In the genomic region with DNA sequence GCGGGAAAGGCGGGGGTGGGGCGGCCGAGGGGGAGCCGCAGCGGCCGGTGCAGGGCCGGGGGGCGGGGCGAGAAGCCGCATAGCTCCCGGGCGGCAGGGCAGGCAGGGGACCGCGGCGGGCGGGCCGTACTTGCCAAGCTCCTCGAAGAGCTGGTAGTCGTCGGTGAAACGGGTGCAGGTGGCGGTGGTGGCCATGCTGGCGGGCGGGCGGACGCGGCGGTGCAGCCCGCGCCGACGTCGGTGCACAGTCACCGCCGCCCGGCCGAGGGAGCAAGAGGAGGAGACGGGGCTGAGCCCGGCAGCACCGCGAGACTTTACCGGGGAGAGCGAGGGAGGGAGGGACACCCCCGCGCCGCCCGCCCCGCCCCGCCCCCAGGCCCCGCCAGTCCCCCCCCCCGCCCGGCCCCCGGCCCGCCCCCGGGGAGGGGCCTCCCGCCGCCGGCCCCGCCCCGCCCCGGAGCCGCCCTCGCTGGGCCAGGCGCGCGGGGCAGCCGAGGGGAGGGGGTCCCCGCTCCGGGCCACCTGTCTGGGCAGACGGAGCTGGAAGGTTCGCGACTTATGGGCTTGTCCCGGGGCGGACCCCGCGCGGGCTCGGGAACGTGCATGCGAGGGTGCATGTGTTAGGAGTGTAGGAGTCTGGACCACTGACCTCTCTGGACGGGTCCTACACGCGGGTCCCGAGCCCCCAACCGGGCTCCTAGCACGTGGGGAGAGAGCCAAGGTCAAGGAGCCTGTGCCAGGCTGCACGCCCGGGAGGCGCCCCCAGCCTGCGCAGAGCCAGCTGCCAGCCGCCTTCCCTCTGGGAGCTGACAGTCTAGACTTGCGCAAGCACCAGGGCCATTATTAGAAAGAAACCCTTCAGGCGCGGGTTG, we compare ENCODE assay signal across 8 cellular contexts. TPM values are rescaled to one million over a fixed set of nuclear protein-coding genes. Genes with fewer than 3 reads are reported as not detected.
A peak's percentile ranks its signal among the peaks of the same experiment; 100 is the strongest.
DNase-seq lines count a peak whose midpoint lies in the region; ATAC-seq and TF ChIP-seq lines count a peak whose summit lies in the region.

A gene (minus strand): TSS at position 289 of the 872 bp plus-strand sequence. CDS start 94 bp downstream, at position 195.

- H3K9me3 ChIP-seq in IMR-90 (ENCODE audit: control insufficient read depth, insufficient read depth, low read length), result no peaks in the 10 kb centered on the region
- no peaks in the 10 kb centered on the region for H3K9me3 ChIP-seq in fibroblast of lung (ENCODE audit: control insufficient read depth, insufficient read depth, low read depth, low read length)

- peaks cover 6% of the 10 kb centered on the region for H3K9me1 ChIP-seq in IMR-90 (ENCODE audit: insufficient read depth, low read length)

- peak within 1 kb of the TSS; percentile 43 for H2AK9ac ChIP-seq in IMR-90 (replicated peaks; ENCODE audit: low read depth, low read length, poor library complexity)

- H3K9ac ChIP-seq in IMR-90 (ENCODE audit: low read depth, low read length) (peak within 1 kb of the TSS; percentile 87), fibroblast of lung (ENCODE audit: insufficient read depth, low read length) (no peak within 1 kb of the TSS)

- H2BK20ac ChIP-seq in IMR-90 (ENCODE audit: low read depth, low read length), result no peak within 1 kb of the TSS

- H3K9me3 Mint-ChIP-seq in natural killer cell, result no peaks in the 10 kb centered on the region

- H3K4me1 ChIP-seq in IMR-90 (ENCODE audit: control insufficient read depth, insufficient read depth, low read length) (peaks cover 11% of the 10 kb centered on the region), fibroblast of lung (ENCODE audit: control insufficient read depth, extremely low read depth, insufficient read depth, low read length) (peaks cover 3% of the 10 kb centered on the region)

- peak within 1 kb of the TSS; percentile 82; the same call in 1 of the 2 replicates for H3K23ac ChIP-seq in IMR-90 (ENCODE audit: low read depth, low read length)

- peak within 1 kb of the TSS; percentile 100 for H3K4me3 ChIP-seq in IMR-90 (ENCODE audit: insufficient read depth, low read depth, low read length)
- H3K4me3 ChIP-seq in fibroblast of lung (replicated peaks in 1 of 4; ENCODE audit: control extremely low read depth in 1 of 4, insufficient read depth in 1 of 4, low read depth in 3 of 4, low read length in 4 of 4), result peak within 1 kb of the TSS; percentile 44 to 65 (median 50)

- H3K4me1 Mint-ChIP-seq in natural killer cell, result peaks cover 48 to 59% of the 10 kb centered on the region in 2 donors

- peak within 1 kb of the TSS; percentile 83 for H3K27ac ChIP-seq in IMR-90 (ENCODE audit: insufficient read depth, low read length)
- peak within 1 kb of the TSS; percentile 72 for H3K27ac ChIP-seq in RWPE1
- no peak within 1 kb of the TSS for H3K27ac ChIP-seq in fibroblast of lung (ENCODE audit: insufficient read depth, low read length)

- POLR2A ChIA-PET in IMR-90 (lab: Charles Lee; ENCODE audit: unreplicated experiment) (no interaction called here), RWPE1 (lab: Yijun Ruan, JAX; ENCODE audit: low non-redundant PET) (interaction anchor here (0.6 to 0.9 kb wide), 3 partner anchors 14 to 101 kb away, joined by 3 to 4 read pairs (median 4); no protein-coding TSS in a partner anchor)

- H3K4me3 Mint-ChIP-seq in natural killer cell, result peak within 1 kb of the TSS; percentile 91

- DNase-seq in D341Med (ENCODE audit: low spot score) (peak; percentile 88), IMR-90 (peak; percentile 79), RWPE1 (ENCODE audit: low spot score) (peak; percentile 95), fibroblast of lung (ENCODE audit: low read depth in 2 of 2) (peak; percentile 77 to 81), natural killer cell (peak; percentile 71)
- peak; percentile 57 to 73 for DNase-seq in activated T-helper 1 cell treated with anti-CD3 and anti-CD28 coated beads, Interleukin-2, amount 50 U/mL, for 16 hours (ENCODE audit: low read depth in 1 of 2, low spot score in 1 of 2)
- DNase-seq in stimulated activated naive CD4-positive, alpha-beta T cell treated with Interleukin-2 at 50 U/mL for 16 hours (lab: John Stamatoyannopoulos, UW), result peak; percentile 81

- H4K91ac ChIP-seq in IMR-90 (ENCODE audit: insufficient read depth, low read depth, low read length), result no peak within 1 kb of the TSS; the same call in 1 of the 2 replicates

- no peak within 1 kb of the TSS; the same call in 1 of the 2 replicates for H3K18ac ChIP-seq in IMR-90 (ENCODE audit: low read depth, low read length)

- H4K20me1 ChIP-seq in IMR-90 (ENCODE audit: insufficient read depth, low read length) (peaks cover 24% of the 10 kb centered on the region), fibroblast of lung (ENCODE audit: control insufficient read depth, extremely low read depth, insufficient read depth, low read length) (peaks cover 2% of the 10 kb centered on the region)

- peak; percentile 79 for ATAC-seq in GM21423 (IDR thresholded peaks at IDR 0.05; ENCODE audit: unreplicated experiment)
- peak; percentile 95 for ATAC-seq in IMR-90 (ENCODE audit: low read depth)
- peak; percentile 78 to 93 (median 85) for ATAC-seq in natural killer cell

- intact Hi-C loops in IMR-90 (cut with micrococcal nuclease), result no loop called here
- intact Hi-C loops in natural killer cell (cut with micrococcal nuclease), result loop anchor here (1.0 to 10.0 kb wide), 2 partner anchors 25 to 380 kb away; a partner anchor contains a TSS

- dilution Hi-C loops in IMR-90 (cut with HindIII; ENCODE audit: low sequenced_read_pairs, unreplicated experiment), result no loop called here

- in situ Hi-C loops in IMR-90 (cut with MboI; ENCODE audit: low sequenced_read_pairs), result no loop called here

- H2AK5ac ChIP-seq in IMR-90 (ENCODE audit: low read depth, low read length), result no peak within 1 kb of the TSS; the same call in 1 of the 2 replicates

- H3K36me3 Mint-ChIP-seq in natural killer cell, result no peaks in the 10 kb centered on the region

- TF ChIP-seq POLR2A in IMR-90 (IDR thresholded peaks at IDR 0.05; ENCODE audit: low read depth, low read length), result peak; percentile 31; the same call in 1 of the 2 replicates

- TF ChIP-seq RAD21 in IMR-90 (IDR thresholded peaks at IDR 0.05; ENCODE audit: low read length), result no peak

- H3K36me3 ChIP-seq in IMR-90 (ENCODE audit: control insufficient read depth, insufficient read depth, low read length), result peaks cover 14% of the 10 kb centered on the region; the same call in 1 of the 2 replicates
- H3K36me3 ChIP-seq in fibroblast of lung (ENCODE audit: control insufficient read depth, insufficient read depth, low read length), result peaks cover 3% of the 10 kb centered on the region

- H4K8ac ChIP-seq in IMR-90 (ENCODE audit: low read depth in 2 of 2, low read length in 2 of 2), result peak within 1 kb of the TSS in 1 of 2 experiments; percentile 47; a peak in 1 of 4 replicates

- H2BK5ac ChIP-seq in IMR-90 (ENCODE audit: low read depth, low read length, poor library complexity, severe bottlenecking), result peak within 1 kb of the TSS; percentile 53

- H3K14ac ChIP-seq in IMR-90 (replicated peaks; ENCODE audit: low read depth, low read length), result peak within 1 kb of the TSS; percentile 45; the same call in 1 of the 2 replicates

- H3K56ac ChIP-seq in IMR-90 (ENCODE audit: extremely low read depth, insufficient read depth, low read length), result no peak within 1 kb of the TSS

- H3K79me1 ChIP-seq in IMR-90 (ENCODE audit: low read depth in 1 of 2, low read length in 2 of 2), result peaks cover 29 to 39% of the 10 kb centered on the region in 2 experiments

- 0 out of 2 replicates have a peak within 1 kb of the TSS, but pooled peaks have one; percentile 23 for H3K4ac ChIP-seq in IMR-90 (ENCODE audit: low read depth, low read length)

- CTCF ChIA-PET in IMR-90 (lab: Yijun Ruan, JAX) (interaction anchor here (0.6 kb wide), 1 partner anchor 42 kb away, joined by 3 read pairs; no protein-coding TSS in a partner anchor), RWPE1 (lab: Yijun Ruan, JAX) (interaction anchor here (0.6 to 0.8 kb wide), 3 partner anchors 12 to 66 kb away, joined by 3 to 4 read pairs (median 3); no protein-coding TSS in a partner anchor)

- H3K27me3 Mint-ChIP-seq in natural killer cell (ENCODE audit: low read depth in 2 of 2), result peaks cover 0 to 5% of the 10 kb centered on the region in 2 donors

- H3K4me2 ChIP-seq in IMR-90 (ENCODE audit: low read depth, low read length), result peak within 1 kb of the TSS; percentile 96
- H3K4me2 ChIP-seq in fibroblast of lung (ENCODE audit: extremely low read depth, insufficient read depth, low read length), result peak within 1 kb of the TSS; percentile 91

- H3K27ac Mint-ChIP-seq in natural killer cell, result peak within 1 kb of the TSS; percentile 80 to 84

- peak within 1 kb of the TSS; percentile 99 for H2AFZ ChIP-seq in IMR-90 (replicated peaks; ENCODE audit: low read length, poor library complexity)
- peak within 1 kb of the TSS; percentile 61 for H2AFZ ChIP-seq in fibroblast of lung (ENCODE audit: low read length)

- H3K27me3 ChIP-seq in IMR-90 (ENCODE audit: control insufficient read depth, insufficient read depth, low read length), result no peaks in the 10 kb centered on the region
- H3K27me3 ChIP-seq in fibroblast of lung (ENCODE audit: control insufficient read depth, insufficient read depth, low read length), result no peaks in the 10 kb centered on the region

- H4K5ac ChIP-seq in IMR-90 (ENCODE audit: low read depth, low read length), result no peak within 1 kb of the TSS; the same call in 1 of the 2 replicates

- peaks cover 10% of the 10 kb centered on the region for H3K79me2 ChIP-seq in fibroblast of lung (ENCODE audit: control insufficient read depth, insufficient read depth, low read length)

- TF ChIP-seq CTCF in IMR-90 (conservative IDR thresholded peaks at IDR 0.05; ENCODE audit: low read depth, low read length) (no peak), RWPE1 (conservative IDR thresholded peaks at IDR 0.05; ENCODE audit: low read depth) (no peak), fibroblast of lung (conservative IDR thresholded peaks at IDR 0.05 in 1 of 2, IDR thresholded peaks at IDR 0.05 in 1 of 2; ENCODE audit: low read depth in 1 of 2, low read length in 2 of 2) (no peak), natural killer cell (IDR thresholded peaks at IDR 0.05) (no peak)

- no peak within 1 kb of the TSS for H2BK15ac ChIP-seq in IMR-90 (ENCODE audit: low read depth, low read length)

- no peak within 1 kb of the TSS for H2BK120ac ChIP-seq in IMR-90 (ENCODE audit: low read depth, low read length)

- WGBS in IMR-90 (ENCODE audit: extremely low coverage in 2 of 2, insufficient read length in 1 of 2), 2 experiments, result 2% methylated on average over 38 of the region's 95 CpGs; no CpG with 5 or more reads in 1 of the 2 experiments

- BruUV-seq in IMR-90 (replicated peaks; lab: Mats Ljungman, UMichigan), result no TSS peak

RNA-seq across cellular contexts. Expression of the gene that starts here (rescaled TPM):
- total RNA-seq in IMR-90 (2012; rRNA removed), result 18.9 and 20.4 TPM in 2 replicates
- polyA plus RNA-seq in IMR-90 (2012; rRNA removed), result 24.0 and 25.4 TPM in 2 replicates
- polyA plus RNA-seq in IMR-90 (2012; cell fraction: cytosol; rRNA removed), result 19.3 and 21.1 TPM in 2 replicates
- 51.4 and 75.4 TPM in 2 replicates for polyA plus RNA-seq in IMR-90 (2012; cell fraction: nucleus; rRNA removed; ENCODE audit: low replicate concordance)
- total RNA-seq in fibroblast of lung, result 19.8 and 25.9 TPM in 2 replicates
- polyA plus RNA-seq in fibroblast of lung, result 26.6 and 32.2 TPM in 2 replicates
- 18.0 and 23.2 TPM in 2 replicates for polyA plus RNA-seq in fibroblast of lung (2012)
- 27.2 and 39.5 TPM in 2 replicates for polyA minus RNA-seq in fibroblast of lung (ENCODE audit: low replicate concordance)
- total RNA-seq in natural killer cell, result 10 to 100 TPM; 53.6 to 73.8 (median 62.3) TPM
